ENCODE assay signal across 18 cellular contexts in the genomic region with DNA sequence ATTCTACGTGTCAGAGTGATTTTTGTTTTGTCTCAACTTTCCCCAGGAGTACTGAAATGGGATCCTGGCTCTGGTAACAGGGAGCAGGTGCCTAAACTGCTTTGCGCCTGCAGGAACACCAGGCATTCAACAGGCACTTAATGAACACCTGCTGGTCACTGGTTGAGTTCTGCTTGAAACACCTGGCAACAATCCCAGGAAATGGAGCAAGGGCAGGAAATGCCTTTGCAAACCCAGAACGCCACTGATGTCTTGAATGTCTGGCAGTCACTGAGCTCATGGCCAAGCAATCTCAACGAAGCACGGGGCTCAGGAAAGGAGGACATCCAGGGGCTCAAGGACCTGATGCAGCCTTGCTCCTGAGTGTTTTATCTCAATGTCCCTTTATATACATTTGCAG.
DNase-seq lines count a peak whose midpoint lies in the region; ATAC-seq and TF ChIP-seq lines count a peak whose summit lies in the region.
"Had no signal": no experiment of that assay in that cellular context is flagged by ENCODE, and none has a peak within 500 bp of the region (broad histone marks: within the 10 kb centered on the region; RNA-seq: fewer than 3 reads in every experiment).

No MANE protein-coding gene starts in this region.

- no peaks in the 10 kb centered on the region for H3K36me3 ChIP-seq in GM23338 (ENCODE audit: insufficient read depth)
- H3K36me3 ChIP-seq in mesendoderm (ENCODE audit: control insufficient read depth, insufficient read depth, low read length): no peaks in the 10 kb centered on the region
- no peaks in the 10 kb centered on the region for H3K36me3 ChIP-seq in lower lobe of right lung
- H3K36me3 ChIP-seq: Peyer's patch, vagina had no signal

- no peak overlapping the region for H3K9ac ChIP-seq in mesendoderm (ENCODE audit: low read length)
- H3K9ac ChIP-seq: KMS-11 had no signal

- H3K9me3 ChIP-seq in lower lobe of right lung (no peaks in the 10 kb centered on the region), right cardiac atrium (ENCODE audit: control insufficient read depth, low read length) (no peaks in the 10 kb centered on the region)
- H3K9me3 ChIP-seq: Peyer's patch, vagina had no signal

- peaks cover 11% of the 10 kb centered on the region for H3K9me3 Mint-ChIP-seq in GM23338
- H3K9me3 Mint-ChIP-seq: activated B cell treated with CpG ODN at 0.5 μM for 24 hours; stimulated activated naive CD8-positive, alpha-beta T cell treated with anti-CD3 and anti-CD28 coated beads, Interleukin-15, amount 100 ng/mL, for 72 hours had no signal

- H3K4me1 ChIP-seq in GM23338 (ENCODE audit: insufficient read depth) (peaks cover 17% of the 10 kb centered on the region), mesendoderm (ENCODE audit: control insufficient read depth, low read depth, low read length) (peaks cover 4% of the 10 kb centered on the region), lower lobe of right lung (no peaks in the 10 kb centered on the region), right cardiac atrium (ENCODE audit: control insufficient read depth, insufficient read depth, low read length) (no peaks in the 10 kb centered on the region)
- H3K4me1 ChIP-seq: Peyer's patch, vagina had no signal

- peak; percentile 63 for DNase-seq in GM23338 (ENCODE audit: low spot score)
- peak; percentile 48 for DNase-seq in NCI-H187 treated with DMSO at 0.1 percent for 48 hours (lab: John Stamatoyannopoulos, UW)
- DNase-seq in NCI-H774 (lab: John Stamatoyannopoulos, UW): peak; percentile 34
- peak; percentile 78 for DNase-seq in mesendoderm
- DNase-seq in lower lobe of right lung: no peak
- no peak for DNase-seq in right cardiac atrium
- no peak for DNase-seq in cerebellum (ENCODE audit: low spot score)
- DNase-seq: activated B cell treated with CpG ODN at 0.5 μM for 24 hours; activated naive CD4-positive, alpha-beta T cell treated with Interleukin-2 at 50 U/mL for 16 hours; DND-41; left cardiac atrium; NCI-H226; Peyer's patch; posterior cingulate gyrus; stimulated activated naive CD8-positive, alpha-beta T cell treated with anti-CD3 and anti-CD28 coated beads, Interleukin-15, amount 100 ng/mL, for 72 hours had no signal

- no CpG with 5 or more reads among the region's 5 CpGs for WGBS in mesendoderm (ENCODE audit: extremely low coverage, insufficient coverage, low lambda C conversion rate)
- 34% methylated on average over 5 of the region's 5 CpGs for WGBS in right cardiac atrium

- H3K27me3 ChIP-seq in GM23338 (ENCODE audit: insufficient read depth): no peaks in the 10 kb centered on the region
- H3K27me3 ChIP-seq in mesendoderm (ENCODE audit: insufficient read depth, low read length, poor library complexity): no peaks in the 10 kb centered on the region
- no peaks in the 10 kb centered on the region for H3K27me3 ChIP-seq in lower lobe of right lung (ENCODE audit: low read depth)
- no peaks in the 10 kb centered on the region for H3K27me3 ChIP-seq in right cardiac atrium (ENCODE audit: control insufficient read depth, insufficient read depth)
- H3K27me3 ChIP-seq: Peyer's patch, vagina had no signal

- no peak overlapping the region for H2AFZ ChIP-seq in GM23338

- ATAC-seq in GM23338: peak; percentile 43; the same call in 2 of the 3 replicates
- ATAC-seq in lower lobe of right lung: no peak
- ATAC-seq in right cardiac atrium: no peak
- ATAC-seq: left cardiac atrium; stimulated activated naive CD8-positive, alpha-beta T cell treated with anti-CD3 and anti-CD28 coated beads, Interleukin-15, amount 100 ng/mL, for 72 hours had no signal

- no peak overlapping the region for H3K56ac ChIP-seq in mesendoderm (ENCODE audit: low read length)

- 0 out of 2 replicates have a peak, but pooled peaks cover 7% of the 10 kb centered on the region for H3K9me2 ChIP-seq in GM23338 (ENCODE audit: insufficient read depth)

- H2AK5ac ChIP-seq in mesendoderm (ENCODE audit: low read length): no peak overlapping the region

- no peak overlapping the region for H4K8ac ChIP-seq in mesendoderm (ENCODE audit: low read depth, low read length)

- intact Hi-C loops in lower lobe of right lung (cut with DNase I): no loop called here
- intact Hi-C loops in right cardiac atrium (cut with DNase I): no loop called here

- H3K4me3 ChIP-seq in GM23338: no peak overlapping the region
- no peak overlapping the region for H3K4me3 ChIP-seq in mesendoderm (ENCODE audit: low read length)
- no peak overlapping the region for H3K4me3 ChIP-seq in lower lobe of right lung
- no peak overlapping the region for H3K4me3 ChIP-seq in right cardiac atrium (ENCODE audit: low read length)
- H3K4me3 ChIP-seq: Peyer's patch, vagina had no signal

- H2BK120ac ChIP-seq in mesendoderm (ENCODE audit: low read depth, low read length): no peak overlapping the region

- no peak overlapping the region for H3K4ac ChIP-seq in mesendoderm (ENCODE audit: low read depth, low read length)

- H3K27ac ChIP-seq in GM23338 (ENCODE audit: low read depth) (no peak overlapping the region), mesendoderm (ENCODE audit: low read depth, low read length) (no peak overlapping the region), lower lobe of right lung (no peak overlapping the region), right cardiac atrium (ENCODE audit: low read length) (no peak overlapping the region)
- H3K27ac ChIP-seq: HL-60, KMS-11, Peyer's patch, vagina had no signal

- H2BK15ac ChIP-seq in mesendoderm (replicated peaks; ENCODE audit: low read depth): no peak overlapping the region

- no peak overlapping the region for H4K5ac ChIP-seq in mesendoderm (ENCODE audit: low read length)

- H3K18ac ChIP-seq in mesendoderm (ENCODE audit: low read length): no peak overlapping the region

- H3K27me3 Mint-ChIP-seq in GM23338 (ENCODE audit: insufficient read depth, low read depth, poor library complexity): peaks cover 3% of the 10 kb centered on the region

- 0 out of 3 replicates have a peak, but pooled peaks cover 4% of the 10 kb centered on the region for H3K36me3 Mint-ChIP-seq in GM23338 (ENCODE audit: low read depth)

- TF ChIP-seq CTCF in GM23338 (conservative IDR thresholded peaks at IDR 0.05; ENCODE audit: low read depth in 2 of 2) (no peak), lower lobe of right lung (IDR thresholded peaks at IDR 0.05) (no peak)

- no peaks in the 10 kb centered on the region for H4K20me1 ChIP-seq in GM23338 (replicated peaks; ENCODE audit: insufficient read depth)

- H3K4me2 ChIP-seq in GM23338 (no peak overlapping the region), mesendoderm (ENCODE audit: low read length) (no peak overlapping the region)
- H3K4me2 ChIP-seq: KMS-11 had no signal

- no peaks in the 10 kb centered on the region for H3F3A ChIP-seq in GM23338 (replicated peaks; ENCODE audit: low read depth)

- no peak overlapping the region for H2BK5ac ChIP-seq in mesendoderm (ENCODE audit: low read length)

- no peak overlapping the region for H3K23ac ChIP-seq in mesendoderm (ENCODE audit: low read length)

- H3K4me1 Mint-ChIP-seq in GM23338: peaks cover 41% of the 10 kb centered on the region
- H3K4me1 Mint-ChIP-seq: activated B cell treated with CpG ODN at 0.5 μM for 24 hours; stimulated activated naive CD8-positive, alpha-beta T cell treated with anti-CD3 and anti-CD28 coated beads, Interleukin-15, amount 100 ng/mL, for 72 hours had no signal

- H3K79me1 ChIP-seq in mesendoderm (ENCODE audit: low read length): no peaks in the 10 kb centered on the region

- no peak overlapping the region for H3K4me3 Mint-ChIP-seq in GM23338
- H3K4me3 Mint-ChIP-seq: activated B cell treated with CpG ODN at 0.5 μM for 24 hours; stimulated activated naive CD8-positive, alpha-beta T cell treated with anti-CD3 and anti-CD28 coated beads, Interleukin-15, amount 100 ng/mL, for 72 hours had no signal

- no peak overlapping the region for H3K27ac Mint-ChIP-seq in GM23338
- H3K27ac Mint-ChIP-seq: activated B cell treated with CpG ODN at 0.5 μM for 24 hours; stimulated activated naive CD8-positive, alpha-beta T cell treated with anti-CD3 and anti-CD28 coated beads, Interleukin-15, amount 100 ng/mL, for 72 hours had no signal

- H3K79me2 ChIP-seq in GM23338 (replicated peaks; ENCODE audit: insufficient read depth) (no peaks in the 10 kb centered on the region), mesendoderm (ENCODE audit: control insufficient read depth, insufficient read depth, low read length) (no peaks in the 10 kb centered on the region)

Comparison
In these comparisons a context has a peak if more than half of its experiments do, and no peak if none do; other contexts are left out.
1. DNase-seq: peak in GM23338 (single experiment), NCI-H187 treated with DMSO at 0.1 percent for 48 hours (single experiment), NCI-H774 (single experiment) and mesendoderm (single experiment); none in lower lobe of right lung (single experiment), right cardiac atrium (0 of 3) and cerebellum (single experiment).